Comparison of ENCODE assay signal across 7 cellular contexts in the genomic region with DNA sequence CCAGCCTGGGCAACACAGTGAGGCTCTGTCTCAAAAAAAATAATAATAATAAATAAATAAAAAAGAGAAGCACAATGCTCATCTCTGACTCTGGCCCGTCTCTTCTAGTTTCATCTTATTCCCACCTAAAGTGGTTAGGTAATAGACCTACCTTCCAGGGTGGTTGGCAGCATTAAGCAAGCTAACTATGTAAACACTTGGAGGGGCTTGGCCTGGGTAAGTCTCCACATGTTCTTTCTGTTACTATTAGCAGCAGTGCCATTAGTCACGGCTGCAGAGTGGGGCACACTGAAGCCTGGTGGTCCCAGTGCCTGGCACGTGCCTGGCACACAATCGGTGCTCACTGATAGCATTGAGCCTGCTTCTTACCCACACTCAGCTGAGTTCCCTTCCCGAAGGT. TPM values are rescaled to one million over a fixed set of nuclear protein-coding genes. Genes with fewer than 3 reads are reported as not detected.
"Had no signal": no experiment of that assay in that cellular context is flagged by ENCODE, and none has a peak within 500 bp of the region (broad histone marks: within the 10 kb centered on the region; RNA-seq: fewer than 3 reads in every experiment).

No MANE protein-coding gene starts in this region.

RNA-seq across cellular contexts. Expression of a gene that starts 4.0 kb away (rescaled TPM):
- total RNA-seq: HepG2, HT1080, IMR-90, NCI-H460, PC-9, RPMI7951, SJCRH30 had no signal
- polyA plus RNA-seq: IMR-90 had no signal
